28 cellular contexts compared by ENCODE assay signal in genomic region chr14:88270781-88271180, GRCh38. TPM values are rescaled to one million over a fixed set of nuclear protein-coding genes. Genes with fewer than 3 reads are reported as not detected.
DNase-seq lines count a peak whose midpoint lies in the region; ATAC-seq, FAIRE-seq and TF ChIP-seq lines count a peak whose summit lies in the region.
"Had no signal": no experiment of that assay in that cellular context is flagged by ENCODE, and none has a peak within 500 bp of the region (broad histone marks: within the 10 kb centered on the region; RNA-seq: fewer than 3 reads in every experiment).

No MANE protein-coding gene starts in this region.

- H3K4me2 ChIP-seq in H9 (ENCODE audit: insufficient read depth, insufficient read length, low read length) (no peak overlapping the region), neural progenitor cell (no peak overlapping the region)
- H3K4me2 ChIP-seq: KMS-11 had no signal

- H3K27ac Mint-ChIP-seq in H9 (no peak overlapping the region), neural progenitor cell (peak overlapping the region; percentile 61)
- H3K27ac Mint-ChIP-seq: naive thymus-derived CD4-positive, alpha-beta T cell; T-helper 1 cell treated with Interleukin-12 subunit alpha and Interleukin-12 subunit beta and Interleukin-4 antibody, amounts not matched to agents 30 μg/mL and 1 μg/mL, for 36 hours had no signal

- H3K27ac ChIP-seq in H9 (ENCODE audit: insufficient read length, low read depth, low read length): no peak overlapping the region
- no peak overlapping the region for H3K27ac ChIP-seq in colonic mucosa
- peak overlapping the region in 1 of 2 donors; percentile 33 for H3K27ac ChIP-seq in kidney (ENCODE audit: low read depth in 2 of 2, low read length in 2 of 2)
- no peak overlapping the region for H3K27ac ChIP-seq in neural progenitor cell
- H3K27ac ChIP-seq: adrenal gland, brain microvascular endothelial cell, C4-2B, KMS-11, right atrium auricular region had no signal

- H3K4me1 ChIP-seq in H9 (ENCODE audit: insufficient read depth, low read length): peaks cover 2% of the 10 kb centered on the region; the same call in 1 of the 2 replicates
- peaks cover 6% of the 10 kb centered on the region for H3K4me1 ChIP-seq in colonic mucosa
- peaks cover 4 to 5% of the 10 kb centered on the region in 2 donors for H3K4me1 ChIP-seq in kidney (ENCODE audit: control insufficient read depth in 1 of 2, insufficient read depth in 1 of 2, low read depth in 1 of 2, low read length in 2 of 2)
- peaks cover 15% of the 10 kb centered on the region for H3K4me1 ChIP-seq in neural progenitor cell
- H3K4me1 ChIP-seq: adrenal gland, right atrium auricular region had no signal

- H3K23ac ChIP-seq in H9 (ENCODE audit: insufficient read length, low read depth, low read length): no peak overlapping the region

- H3K23me2 ChIP-seq in H9 (ENCODE audit: insufficient read length, low read depth, low read length, poor library complexity, severe bottlenecking): no peaks in the 10 kb centered on the region

- H3K4me1 Mint-ChIP-seq in H9 (peaks cover 10% of the 10 kb centered on the region in 2 experiments), neural progenitor cell (peaks cover 39% of the 10 kb centered on the region)

- no peaks in the 10 kb centered on the region for H3F3A ChIP-seq in neural progenitor cell (ENCODE audit: low read depth)

- no peak overlapping the region for H4K8ac ChIP-seq in H9 (replicated peaks; ENCODE audit: insufficient read length, low read depth, low read length)

- no peak overlapping the region for H2BK120ac ChIP-seq in H9 (ENCODE audit: low read depth, low read length, poor library complexity, severe bottlenecking)

- TF ChIP-seq CTCF in H9 (conservative IDR thresholded peaks at IDR 0.05): no peak
- TF ChIP-seq CTCF in colonic mucosa (IDR thresholded peaks at IDR 0.05): no peak
- TF ChIP-seq CTCF in kidney (IDR thresholded peaks at IDR 0.05; ENCODE audit: borderline replicate concordance, extremely low read depth, insufficient read depth): no peak
- no peak for TF ChIP-seq CTCF in neural progenitor cell (IDR thresholded peaks at IDR 0.05)

- ATAC-seq in GM19452 (IDR thresholded peaks at IDR 0.05; ENCODE audit: unreplicated experiment): no peak
- ATAC-seq: naive thymus-derived CD4-positive, alpha-beta T cell had no signal

- no peak overlapping the region for H2BK20ac ChIP-seq in H9 (ENCODE audit: low read depth, low read length, poor library complexity, severe bottlenecking)

- FAIRE-seq in kidney (lab: Jason Lieb, UNC): no peak
- FAIRE-seq: D721Med had no signal

- H3K4me3 ChIP-seq in colonic mucosa (no peak overlapping the region), kidney (ENCODE audit: low read length in 2 of 2) (peak overlapping the region; percentile 13 to 43), neural progenitor cell (no peak overlapping the region), MG63 (no peak overlapping the region)
- H3K4me3 ChIP-seq: adrenal gland, right atrium auricular region had no signal

- H2AK5ac ChIP-seq in H9 (ENCODE audit: insufficient read length, low read length): no peak overlapping the region

- DNase-seq in H9: peak; percentile 72
- peak; percentile 95 for DNase-seq in colonic mucosa
- no peak for DNase-seq in kidney
- no peak for DNase-seq in neural progenitor cell (ENCODE audit: low spot score)
- DNase-seq in occipital lobe (lab: John Stamatoyannopoulos, UW): no peak
- no peak for DNase-seq in NCI-H2107 treated with DMSO at 0.1 percent for 48 hours (lab: John Stamatoyannopoulos, UW; ENCODE audit: unreplicated experiment)
- no peak for DNase-seq in MG63
- DNase-seq: activated gamma-delta T cell treated with Interleukin-2 at 50 U/mL for 16 hours; activated T-cell treated with anti-CD3 and anti-CD28 coated beads, Interleukin-2, amount 50 U/mL, for 1 hour; adrenal gland; brain microvascular endothelial cell; effector CD8-positive, alpha-beta T cell; erythroblast; foreskin melanocyte; hypothalamus; kidney glomerular epithelial cell; naive thymus-derived CD4-positive, alpha-beta T cell; NCI-H2227 treated with DMSO at 0.1 percent for 48 hours; stimulated activated CD4-positive, alpha-beta T cell treated with anti-CD3 and anti-CD28 coated beads, Interleukin-4, amount 100 ng/mL, for 1 hour; stimulated activated naive CD4-positive, alpha-beta T cell had no signal

- no peak overlapping the region for H2BK12ac ChIP-seq in H9 (ENCODE audit: insufficient read length, low read depth, low read length)

- H3K9ac ChIP-seq in H9 (ENCODE audit: extremely low read depth, insufficient read length, low read length): no peak overlapping the region
- peak overlapping the region in 1 of 2 donors; percentile 63 for H3K9ac ChIP-seq in colonic mucosa (ENCODE audit: low read depth in 2 of 2, low read length in 2 of 2)
- H3K9ac ChIP-seq in kidney (ENCODE audit: low read length in 2 of 2): no peak overlapping the region
- no peak overlapping the region for H3K9ac ChIP-seq in neural progenitor cell
- H3K9ac ChIP-seq: KMS-11 had no signal

- H3K79me2 ChIP-seq in H9 (ENCODE audit: insufficient read depth, low read length) (no peaks in the 10 kb centered on the region), neural progenitor cell (ENCODE audit: low read depth) (no peaks in the 10 kb centered on the region)

- H4K91ac ChIP-seq in H9 (ENCODE audit: insufficient read length, low read depth, low read length): no peak overlapping the region

- peaks cover 3% of the 10 kb centered on the region for H3K27me3 Mint-ChIP-seq in H9 (ENCODE audit: low read depth)
- H3K27me3 Mint-ChIP-seq in neural progenitor cell (ENCODE audit: insufficient read depth, low read depth): peaks cover 6% of the 10 kb centered on the region

- no peaks in the 10 kb centered on the region for H3K36me3 ChIP-seq in colonic mucosa
- no peaks in the 10 kb centered on the region for H3K36me3 ChIP-seq in kidney (ENCODE audit: control insufficient read depth in 1 of 2, insufficient read depth in 2 of 2, low read length in 2 of 2)
- H3K36me3 ChIP-seq in neural progenitor cell: no peaks in the 10 kb centered on the region
- no peaks in the 10 kb centered on the region for H3K36me3 ChIP-seq in MG63
- H3K36me3 ChIP-seq: adrenal gland, brain microvascular endothelial cell, right atrium auricular region had no signal

- no peak overlapping the region for H3K4ac ChIP-seq in H9 (ENCODE audit: low read depth, low read length)

- WGBS in H9 (ENCODE audit: extremely low coverage, insufficient read length, low lambda C conversion rate): no CpG with 5 or more reads among the region's 6 CpGs

- no peaks in the 10 kb centered on the region for H3K9me3 Mint-ChIP-seq in H9
- peaks cover 9% of the 10 kb centered on the region for H3K9me3 Mint-ChIP-seq in neural progenitor cell
- H3K9me3 Mint-ChIP-seq: T-helper 1 cell treated with Interleukin-12 subunit alpha and Interleukin-12 subunit beta and Interleukin-4 antibody, amounts not matched to agents 30 μg/mL and 1 μg/mL, for 36 hours had no signal

- H3K56ac ChIP-seq in H9 (ENCODE audit: insufficient read length, low read depth, low read length): no peak overlapping the region

- intact Hi-C loops in colonic mucosa (cut with DNase I) (no loop called here), kidney (cut with DNase I) (no loop called here)

- H2AFZ ChIP-seq in H9 (ENCODE audit: low read length): no peak overlapping the region
- no peak overlapping the region for H2AFZ ChIP-seq in neural progenitor cell (replicated peaks)

- H3K36me3 Mint-ChIP-seq in H9 (ENCODE audit: insufficient read depth in 1 of 3, low read depth in 3 of 3): no peaks in the 10 kb centered on the region
- peaks cover 15% of the 10 kb centered on the region for H3K36me3 Mint-ChIP-seq in neural progenitor cell
- H3K36me3 Mint-ChIP-seq: naive thymus-derived CD4-positive, alpha-beta T cell had no signal

- no peak overlapping the region for H3K18ac ChIP-seq in H9 (ENCODE audit: insufficient read length, low read depth, low read length)

- no peak overlapping the region for H2BK5ac ChIP-seq in H9 (ENCODE audit: insufficient read length, low read length)

- H3K14ac ChIP-seq in H9 (ENCODE audit: insufficient read depth, low read length): no peak overlapping the region

- H2BK15ac ChIP-seq in H9 (ENCODE audit: low read depth, low read length): no peak overlapping the region

- H3T11ph ChIP-seq in H9 (ENCODE audit: low read length): no peak overlapping the region

- no peaks in the 10 kb centered on the region for H3K79me1 ChIP-seq in H9 (ENCODE audit: insufficient read depth, low read depth, low read length, poor library complexity, severe bottlenecking)

- H3K27me3 ChIP-seq in H9 (ENCODE audit: insufficient read depth, low read length) (no peaks in the 10 kb centered on the region), colonic mucosa (no peaks in the 10 kb centered on the region), neural progenitor cell (no peaks in the 10 kb centered on the region), MG63 (no peaks in the 10 kb centered on the region)
- H3K27me3 ChIP-seq: adrenal gland, brain microvascular endothelial cell, right atrium auricular region had no signal

- H4K20me1 ChIP-seq in H9 (ENCODE audit: control insufficient read depth, insufficient read depth, insufficient read length): no peaks in the 10 kb centered on the region
- no peaks in the 10 kb centered on the region for H4K20me1 ChIP-seq in neural progenitor cell (ENCODE audit: low read depth)

- H4K5ac ChIP-seq in H9 (ENCODE audit: insufficient read length, low read depth, low read length): no peak overlapping the region

- no peak overlapping the region for H3K4me3 Mint-ChIP-seq in H9
- H3K4me3 Mint-ChIP-seq in neural progenitor cell: no peak overlapping the region
- H3K4me3 Mint-ChIP-seq: naive thymus-derived CD4-positive, alpha-beta T cell; T-helper 1 cell treated with Interleukin-12 subunit alpha and Interleukin-12 subunit beta and Interleukin-4 antibody, amounts not matched to agents 30 μg/mL and 1 μg/mL, for 36 hours had no signal

- H3K9me3 ChIP-seq in H9 (ENCODE audit: control insufficient read depth, low read depth, low read length) (no peaks in the 10 kb centered on the region), colonic mucosa (no peaks in the 10 kb centered on the region), kidney (ENCODE audit: control insufficient read depth in 1 of 2, low read length in 2 of 2) (no peaks in the 10 kb centered on the region), neural progenitor cell (ENCODE audit: low read depth) (no peaks in the 10 kb centered on the region), MG63 (no peaks in the 10 kb centered on the region)
- H3K9me3 ChIP-seq: adrenal gland, right atrium auricular region had no signal

RNA-seq across cellular contexts. Expression of gene KCNK10, which starts 52.3 kb away (rescaled TPM):
- total RNA-seq in H9 (2021): 0.29 and 0.33 TPM in 2 replicates
- total RNA-seq in colonic mucosa: 1 to 10 TPM in 1 of 2 donors, under 1 TPM in 1; 0.74 to 2.1 TPM
- total RNA-seq in kidney: 0.54 TPM
- 1.1 TPM for polyA plus RNA-seq in kidney (ENCODE audit: insufficient read depth, low read depth, low replicate concordance)
- 6.9 and 11.0 TPM in 2 replicates for total RNA-seq in neural progenitor cell (ENCODE audit: low replicate concordance)
- total RNA-seq in occipital lobe: 18.9 TPM
- not detected in 2 replicates for total RNA-seq in MG63 (2014; rRNA removed; shearing (Covaris generic); ENCODE audit: low replicate concordance)
- total RNA-seq: osteocyte, right atrium auricular region had no signal
- polyA plus RNA-seq: AG04450; naive thymus-derived CD4-positive, alpha-beta T cell had no signal

Comparison
In these comparisons a context has a peak if more than half of its experiments do, and no peak if none do; other contexts are left out.
1. DNase-seq: peak in H9 (single experiment) and colonic mucosa (single experiment); none in kidney (single experiment), neural progenitor cell (single experiment), occipital lobe (single experiment), NCI-H2107 treated with DMSO at 0.1 percent for 48 hours (single experiment) and MG63 (single experiment).
2. H3K4me3 ChIP-seq: peak in kidney (2 of 2); none in colonic mucosa (single experiment), neural progenitor cell (single experiment) and MG63 (single experiment).